Comparison of ENCODE assay signal across 13 cellular contexts in the genomic region with DNA sequence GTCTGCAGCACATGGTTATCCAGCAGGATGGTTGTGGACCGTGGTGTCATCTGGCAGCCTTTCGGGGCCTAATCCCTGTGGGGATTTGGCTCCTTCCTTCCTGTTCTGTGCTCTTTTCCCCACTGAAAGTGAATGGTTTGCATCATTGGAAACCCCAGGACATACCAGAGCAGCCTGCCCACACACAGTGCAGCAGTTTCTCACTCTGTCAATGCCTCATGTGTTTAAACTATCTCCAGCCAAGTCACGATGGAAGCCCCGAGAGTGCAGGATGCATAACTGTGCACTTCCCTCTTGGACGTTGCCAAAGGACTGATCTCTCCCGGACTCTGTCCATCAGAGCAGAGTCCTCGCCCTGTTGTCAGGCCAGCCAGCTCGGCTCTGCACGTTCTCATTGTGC. TPM values are rescaled to one million over a fixed set of nuclear protein-coding genes. Genes with fewer than 3 reads are reported as not detected.
A peak's percentile ranks its signal among the peaks of the same experiment; 100 is the strongest.
DNase-seq lines count a peak whose midpoint lies in the region; ATAC-seq and TF ChIP-seq lines count a peak whose summit lies in the region.
"Had no signal": no experiment of that assay in that cellular context is flagged by ENCODE, and none has a peak within 500 bp of the region (broad histone marks: within the 10 kb centered on the region; RNA-seq: fewer than 3 reads in every experiment).

No MANE protein-coding gene starts in this region.

- peaks cover 16% of the 10 kb centered on the region for H3K4me1 ChIP-seq in BLaER1
- H3K4me1 ChIP-seq in heart right ventricle: peaks cover 0 to 8% (median 0%) of the 10 kb centered on the region in 9 donors
- H3K4me1 ChIP-seq in psoas muscle: no peaks in the 10 kb centered on the region
- no peaks in the 10 kb centered on the region for H3K4me1 ChIP-seq in SK-N-SH (ENCODE audit: control insufficient read depth in 1 of 2, insufficient read depth in 2 of 2, low read depth in 1 of 2, low read length in 1 of 2)
- H3K4me1 ChIP-seq: SJCRH30 had no signal

- H3K27ac ChIP-seq in BLaER1: no peak overlapping the region; the same call in 1 of the 2 replicates
- no peak overlapping the region for H3K27ac ChIP-seq in heart right ventricle
- H3K27ac ChIP-seq in psoas muscle: no peak overlapping the region
- H3K27ac ChIP-seq in SK-N-SH (ENCODE audit: low read depth in 2 of 2, low read length in 1 of 2): no peak overlapping the region
- H3K27ac ChIP-seq: SJCRH30 had no signal

- CTCF ChIA-PET in SK-N-SH (lab: Yijun Ruan, JAX): interaction anchor here (0.7 kb wide), 1 partner anchor 17 kb away, joined by 3 read pairs; no protein-coding TSS in a partner anchor

- 50 to 56% methylated on average over 9 of the region's 9 CpGs for WGBS in heart right ventricle, 2 donors
- WGBS in psoas muscle, 3 donors: 22 to 41% (median 29%) methylated on average over 9 of the region's 9 CpGs
- WGBS in SK-N-SH (ENCODE audit: low lambda C conversion rate): 94% methylated on average over 9 of the region's 9 CpGs

- ATAC-seq in heart right ventricle (peak; percentile 62 to 85 (median 82)), psoas muscle (peak; percentile 54 to 89 (median 78))

- TF ChIP-seq RAD21 in SK-N-SH (IDR thresholded peaks at IDR 0.05; ENCODE audit: low read length): no peak

- H3K9me2 ChIP-seq in SK-N-SH: no peaks in the 10 kb centered on the region

- no peak overlapping the region for H2AFZ ChIP-seq in SK-N-SH (ENCODE audit: low read depth)

- H3K9ac ChIP-seq in BLaER1 (no peak overlapping the region), SK-N-SH (no peak overlapping the region)

- H3K36me3 ChIP-seq in BLaER1: peaks cover 67% of the 10 kb centered on the region
- H3K36me3 ChIP-seq in heart right ventricle: peaks cover 0 to 97% (median 6%) of the 10 kb centered on the region in 9 donors
- H3K36me3 ChIP-seq in psoas muscle (ENCODE audit: insufficient read depth in 1 of 2, low read depth in 1 of 2): peaks cover 0 to 33% of the 10 kb centered on the region in 2 donors
- H3K36me3 ChIP-seq in SK-N-SH (replicated peaks in 1 of 2; ENCODE audit: control insufficient read depth in 1 of 2, insufficient read depth in 2 of 2, low read length in 1 of 2): peaks cover 23 to 31% of the 10 kb centered on the region in 2 experiments
- H3K36me3 ChIP-seq: SJCRH30 had no signal

- POLR2A ChIA-PET in SK-N-SH (lab: Yijun Ruan, JAX): no interaction called here

- H4K20me1 ChIP-seq in BLaER1: no peaks in the 10 kb centered on the region
- H4K20me1 ChIP-seq in SK-N-SH (ENCODE audit: insufficient read depth): no peaks in the 10 kb centered on the region

- intact Hi-C loops in heart right ventricle (cut with DNase I): no loop called here
- intact Hi-C loops in psoas muscle (cut with DNase I): no loop called here

- no peak for TF ChIP-seq EP300 in SK-N-SH (IDR thresholded peaks at IDR 0.05; ENCODE audit: borderline replicate concordance in 1 of 2, low read depth in 1 of 2, low read length in 1 of 2)

- no peaks in the 10 kb centered on the region for H3F3A ChIP-seq in SK-N-SH (replicated peaks; ENCODE audit: insufficient read depth)

- no peaks in the 10 kb centered on the region for H3K27me3 ChIP-seq in BLaER1
- H3K27me3 ChIP-seq in heart right ventricle: no peaks in the 10 kb centered on the region
- no peaks in the 10 kb centered on the region for H3K27me3 ChIP-seq in psoas muscle (ENCODE audit: insufficient read depth in 3 of 3, low read length in 2 of 3)
- H3K27me3 ChIP-seq in SK-N-SH (ENCODE audit: insufficient read depth): no peaks in the 10 kb centered on the region
- H3K27me3 ChIP-seq: SJCRH30 had no signal

- H3K4me3 ChIP-seq in BLaER1: no peak overlapping the region
- H3K4me3 ChIP-seq in heart right ventricle: no peak overlapping the region
- no peak overlapping the region for H3K4me3 ChIP-seq in psoas muscle
- no peak overlapping the region for H3K4me3 ChIP-seq in SK-N-SH (ENCODE audit: low read depth in 2 of 2, low read length in 1 of 2)
- H3K4me3 ChIP-seq: SJCRH30 had no signal

- no peaks in the 10 kb centered on the region for H3K9me3 ChIP-seq in BLaER1
- no peaks in the 10 kb centered on the region for H3K9me3 ChIP-seq in heart right ventricle
- no peaks in the 10 kb centered on the region for H3K9me3 ChIP-seq in psoas muscle
- H3K9me3 ChIP-seq in SK-N-SH: no peaks in the 10 kb centered on the region
- H3K9me3 ChIP-seq: SJCRH30 had no signal

- peak; percentile 96 for DNase-seq in amniotic epithelial cell (ENCODE audit: low read depth)
- peak in 1 of 2 donors; percentile 44 for DNase-seq in heart right ventricle
- peak; percentile 62 to 79 for DNase-seq in psoas muscle
- DNase-seq in NCI-H1105 treated with DMSO at 0.1 percent for 48 hours (lab: John Stamatoyannopoulos, UW): no peak
- no peak for DNase-seq in stimulated activated CD4-positive, alpha-beta T cell treated with anti-CD3 and anti-CD28 coated beads, Interleukin-4, amount 100 ng/mL, for 24 hours
- no peak for DNase-seq in SK-N-SH
- no peak for DNase-seq in DMS53 treated with DMSO at 0.1 percent for 48 hours (lab: John Stamatoyannopoulos, UW; ENCODE audit: unreplicated experiment)
- DNase-seq: activated CD4-positive, alpha-beta memory T cell treated with anti-CD3 and anti-CD28 coated beads for 36 hours; DMS153; NCI-H2171 had no signal

- TF ChIP-seq CTCF in heart right ventricle (IDR thresholded peaks at IDR 0.05) (no peak), psoas muscle (IDR thresholded peaks at IDR 0.05) (no peak), SK-N-SH (IDR thresholded peaks at IDR 0.05) (no peak)

- H3K4me2 ChIP-seq in BLaER1 (peak overlapping the region; percentile 61), SK-N-SH (no peak overlapping the region)

- no peaks in the 10 kb centered on the region for H3K79me2 ChIP-seq in SK-N-SH (ENCODE audit: insufficient read depth)

TF ChIP-seq in SK-N-SH, 30 proteins besides CTCF, POLR2A, EP300 and RAD21 (continues in another document):
- TF ChIP-seq, protein P1, sequence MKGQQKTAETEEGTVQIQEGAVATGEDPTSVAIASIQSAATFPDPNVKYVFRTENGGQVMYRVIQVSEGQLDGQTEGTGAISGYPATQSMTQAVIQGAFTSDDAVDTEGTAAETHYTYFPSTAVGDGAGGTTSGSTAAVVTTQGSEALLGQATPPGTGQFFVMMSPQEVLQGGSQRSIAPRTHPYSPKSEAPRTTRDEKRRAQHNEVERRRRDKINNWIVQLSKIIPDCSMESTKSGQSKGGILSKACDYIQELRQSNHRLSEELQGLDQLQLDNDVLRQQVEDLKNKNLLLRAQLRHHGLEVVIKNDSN (IDR thresholded peaks at IDR 0.05; ENCODE audit: borderline replicate concordance, low read depth): no peak
- TF ChIP-seq POLR2AphosphoS5 (IDR thresholded peaks at IDR 0.05; ENCODE audit: low read depth, low read length) (no peak), TEAD4 (IDR thresholded peaks at IDR 0.05; ENCODE audit: borderline replicate concordance, insufficient read depth) (no peak), NRF1 (IDR thresholded peaks at IDR 0.05; ENCODE audit: low read depth, low read length) (no peak), GATA2 (CRISPR knock-in tag; IDR thresholded peaks at IDR 0.05) (no peak), FOXJ3 (CRISPR knock-in tag; IDR thresholded peaks at IDR 0.05) (no peak), EZH2phosphoT487 (IDR thresholded peaks at IDR 0.05; ENCODE audit: borderline replicate concordance, low read depth) (no peak), FOXM1 (IDR thresholded peaks at IDR 0.05; ENCODE audit: low read depth) (no peak), TCF12 (IDR thresholded peaks at IDR 0.05) (no peak), ELF1 (IDR thresholded peaks at IDR 0.05) (no peak), SMC3 (IDR thresholded peaks at IDR 0.05; ENCODE audit: low read depth, low read length) (no peak), JUND (IDR thresholded peaks at IDR 0.05) (no peak), RCOR1 (IDR thresholded peaks at IDR 0.05; ENCODE audit: low read length) (no peak), RFX5 (IDR thresholded peaks at IDR 0.05; ENCODE audit: low read length) (no peak)
- TF ChIP-seq, protein P2, sequence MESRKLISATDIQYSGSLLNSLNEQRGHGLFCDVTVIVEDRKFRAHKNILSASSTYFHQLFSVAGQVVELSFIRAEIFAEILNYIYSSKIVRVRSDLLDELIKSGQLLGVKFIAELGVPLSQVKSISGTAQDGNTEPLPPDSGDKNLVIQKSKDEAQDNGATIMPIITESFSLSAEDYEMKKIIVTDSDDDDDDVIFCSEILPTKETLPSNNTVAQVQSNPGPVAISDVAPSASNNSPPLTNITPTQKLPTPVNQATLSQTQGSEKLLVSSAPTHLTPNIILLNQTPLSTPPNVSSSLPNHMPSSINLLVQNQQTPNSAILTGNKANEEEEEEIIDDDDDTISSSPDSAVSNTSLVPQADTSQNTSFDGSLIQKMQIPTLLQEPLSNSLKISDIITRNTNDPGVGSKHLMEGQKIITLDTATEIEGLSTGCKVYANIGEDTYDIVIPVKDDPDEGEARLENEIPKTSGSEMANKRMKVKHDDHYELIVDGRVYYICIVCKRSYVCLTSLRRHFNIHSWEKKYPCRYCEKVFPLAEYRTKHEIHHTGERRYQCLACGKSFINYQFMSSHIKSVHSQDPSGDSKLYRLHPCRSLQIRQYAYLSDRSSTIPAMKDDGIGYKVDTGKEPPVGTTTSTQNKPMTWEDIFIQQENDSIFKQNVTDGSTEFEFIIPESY (IDR thresholded peaks at IDR 0.05; ENCODE audit: borderline replicate concordance, low read depth): no peak

RNA-seq across cellular contexts. Expression of a gene that starts 29.0 kb away (rescaled TPM):
- under 1 TPM in 1 of 10 donors, not detected in 9; 0.40 TPM for total RNA-seq in heart right ventricle
- under 1 TPM; 0.15 to 0.17 TPM for polyA plus RNA-seq in heart right ventricle
- not detected for total RNA-seq in psoas muscle
- polyA plus RNA-seq in psoas muscle: under 1 TPM; 0.18 to 0.19 (median 0.18) TPM
- 0.03 TPM in 1 of 2 replicates, not detected in the other for polyA plus RNA-seq in SK-N-SH (2012; rRNA removed)
- 0.01 TPM in 1 of 2 replicates, not detected in the other for polyA plus RNA-seq in SK-N-SH (2012; cell fraction: cytosol; rRNA removed)
- 0.21 and 0.25 TPM in 2 replicates for polyA plus RNA-seq in SK-N-SH (2012; cell fraction: nucleus; rRNA removed)
- total RNA-seq: HT1080, SJCRH30 had no signal

Comparison
In these comparisons a context has a peak if more than half of its experiments do, and no peak if none do; other contexts are left out.
1. DNase-seq: peak in amniotic epithelial cell (single experiment) and psoas muscle (2 of 2); none in NCI-H1105 treated with DMSO at 0.1 percent for 48 hours (single experiment), stimulated activated CD4-positive, alpha-beta T cell treated with anti-CD3 and anti-CD28 coated beads, Interleukin-4, amount 100 ng/mL, for 24 hours (single experiment), SK-N-SH (single experiment) and DMS53 treated with DMSO at 0.1 percent for 48 hours (single experiment).